In genomic region chr20:58173930-58174707, GRCh38 we compare ENCODE assay signal across 14 cellular contexts. TPM values are rescaled to one million over a fixed set of nuclear protein-coding genes. Genes with fewer than 3 reads are reported as not detected.
DNase-seq lines count a peak whose midpoint lies in the region; ATAC-seq, FAIRE-seq and TF ChIP-seq lines count a peak whose summit lies in the region.
"Had no signal": no experiment of that assay in that cellular context is flagged by ENCODE, and none has a peak within 500 bp of the region (broad histone marks: within the 10 kb centered on the region; RNA-seq: fewer than 3 reads in every experiment).

No MANE protein-coding gene starts in this region.

- H3K36me3 ChIP-seq in SJCRH30 (no peaks in the 10 kb centered on the region), left ventricle myocardium inferior (no peaks in the 10 kb centered on the region)

- H3K4me1 ChIP-seq in SJCRH30 = peaks cover 23% of the 10 kb centered on the region; the same call in 1 of the 2 replicates
- H3K4me1 ChIP-seq in left ventricle myocardium inferior = peaks cover 10% of the 10 kb centered on the region

- peak overlapping the region; percentile 69 for H3K27ac ChIP-seq in SJCRH30
- H3K27ac ChIP-seq in left ventricle myocardium inferior (replicated peaks) = peak overlapping the region; percentile 87

- TF ChIP-seq CTCF in AG10803 (conservative IDR thresholded peaks at IDR 0.05; ENCODE audit: low read length) = no peak
- TF ChIP-seq CTCF in left ventricle myocardium inferior (IDR thresholded peaks at IDR 0.05; ENCODE audit: borderline replicate concordance) = no peak

- H3K9me3 ChIP-seq in SJCRH30 (replicated peaks) (no peaks in the 10 kb centered on the region), left ventricle myocardium inferior (replicated peaks) (no peaks in the 10 kb centered on the region)

- intact Hi-C loops in left ventricle myocardium inferior (cut with micrococcal nuclease) (no loop called here), sciatic nerve (cut with DNase I) (no loop called here)

- H3K4me3 ChIP-seq in AG10803 (ENCODE audit: low read length) (peak overlapping the region; percentile 49), SJCRH30 (peak overlapping the region; percentile 50), left ventricle myocardium inferior (peak overlapping the region; percentile 49)

- ATAC-seq in sciatic nerve = peak; percentile 49
- ATAC-seq in GM21423 (IDR thresholded peaks at IDR 0.05; ENCODE audit: unreplicated experiment) = no peak
- ATAC-seq: natural killer cell treated with Interleukin-12 subunit alpha and Interleukin-12 subunit beta and Interleukin-15 and Interleukin-18, amount 100 ng/mL, for 72 hours had no signal

- peak; percentile 28 for DNase-seq in AG10803 (ENCODE audit: low read depth)
- peak in 1 of 2 experiments; percentile 59 for DNase-seq in SJCRH30
- DNase-seq in left ventricle myocardium inferior = no peak
- DNase-seq in sciatic nerve (ENCODE audit: low spot score) = no peak
- DNase-seq in NCI-H128 (lab: John Stamatoyannopoulos, UW; ENCODE audit: unreplicated experiment) = no peak
- no peak for DNase-seq in activated naive CD4-positive, alpha-beta T cell treated with Interleukin-2 at 50 U/mL for 16 hours
- DNase-seq in frontal cortex (ENCODE audit: low spot score in 2 of 2) = no peak
- DNase-seq: AML-193, GDM1, NCI-H2029 treated with DMSO at 0.1 percent for 48 hours, T-helper 2 cell had no signal

- H3K27me3 ChIP-seq in SJCRH30 (no peaks in the 10 kb centered on the region), left ventricle myocardium inferior (ENCODE audit: low read depth) (peaks cover 37% of the 10 kb centered on the region)

- no peak for FAIRE-seq in frontal cortex (lab: Jason Lieb, UNC)
- FAIRE-seq: endothelial cell of umbilical vein had no signal

RNA-seq across cellular contexts. Expression of gene ANKRD60, which starts 54.3 kb away (rescaled TPM):
- total RNA-seq in SJCRH30 (2014; rRNA removed; shearing (Covaris generic)) = not detected in 2 replicates
- total RNA-seq in left ventricle myocardium inferior = not detected
- not detected for total RNA-seq in sciatic nerve
- not detected for total RNA-seq in frontal cortex
- total RNA-seq: endothelial cell of umbilical vein; natural killer cell treated with Interleukin-12 subunit alpha and Interleukin-12 subunit beta and Interleukin-15 and Interleukin-18, amount 100 ng/mL, for 72 hours had no signal
